Comparison of ENCODE assay signal across 8 cellular contexts in genomic region chr3:61181874-61182273, GRCh38.
DNase-seq lines count a peak whose midpoint lies in the region; ATAC-seq and TF ChIP-seq lines count a peak whose summit lies in the region.

No MANE protein-coding gene starts in this region.

- TF ChIP-seq CTCF in RWPE1 (conservative IDR thresholded peaks at IDR 0.05; ENCODE audit: low read depth) (no peak), lung (IDR thresholded peaks at IDR 0.05; ENCODE audit: control extremely low read depth, extremely low read depth) (no peak), OCI-LY7 (conservative IDR thresholded peaks at IDR 0.05; ENCODE audit: low read length) (no peak)
- TF ChIP-seq CTCF in CD4-positive, alpha-beta T cell (IDR thresholded peaks at IDR 0.05) = no peak

- no TSS peak for BruUV-seq in OCI-LY7 (replicated peaks; lab: Mats Ljungman, UMichigan)

- H3K36me3 ChIP-seq in lung (ENCODE audit: control insufficient read depth in 2 of 2, insufficient read depth in 2 of 2, low read length in 2 of 2) = no peaks in the 10 kb centered on the region
- no peaks in the 10 kb centered on the region for H3K36me3 ChIP-seq in OCI-LY7 (ENCODE audit: insufficient read depth, low read length)

- no peak overlapping the region for H3K4me2 ChIP-seq in OCI-LY7 (ENCODE audit: low read length)

- H3K27me3 ChIP-seq in lung (ENCODE audit: control insufficient read depth, insufficient read depth) (no peaks in the 10 kb centered on the region), right cardiac atrium (ENCODE audit: control insufficient read depth, insufficient read depth) (no peaks in the 10 kb centered on the region)
- H3K27me3 ChIP-seq in CD4-positive, alpha-beta T cell (ENCODE audit: control insufficient read depth, insufficient read depth, low read length) = no peaks in the 10 kb centered on the region

- H3K4me1 ChIP-seq in lung (ENCODE audit: control insufficient read depth in 2 of 2, insufficient read depth in 2 of 2, low read length in 2 of 2) (peaks cover 2 to 9% of the 10 kb centered on the region in 2 donors), OCI-LY7 (ENCODE audit: insufficient read depth, low read length, poor library complexity, severe bottlenecking) (no peaks in the 10 kb centered on the region), right cardiac atrium (ENCODE audit: control insufficient read depth, insufficient read depth, low read length) (no peaks in the 10 kb centered on the region)

- H3K4me1 Mint-ChIP-seq in CD4-positive, alpha-beta T cell (ENCODE audit: low read depth) = no peaks in the 10 kb centered on the region

- no peaks in the 10 kb centered on the region for H3K36me3 Mint-ChIP-seq in CD4-positive, alpha-beta T cell (ENCODE audit: low read depth)

- 65 to 89% methylated on average over 2 of the region's 2 CpGs for WGBS in lung, 2 donors
- 85% methylated on average over 2 of the region's 2 CpGs for WGBS in right cardiac atrium

- CTCF ChIA-PET in RWPE1 (lab: Yijun Ruan, JAX) (no interaction called here), OCI-LY7 (lab: Charles Lee; ENCODE audit: unreplicated experiment) (no interaction called here)
- CTCF ChIA-PET in CD4-positive, alpha-beta T cell (lab: Charles Lee) = no interaction called here

- no peak overlapping the region for H2AFZ ChIP-seq in OCI-LY7 (ENCODE audit: low read length)

- H3K9me2 ChIP-seq in OCI-LY7 (ENCODE audit: insufficient read depth, low read length) = 0 out of 2 replicates have a peak, but pooled peaks cover 6% of the 10 kb centered on the region

- intact Hi-C loops in OCI-LY7 (cut with micrococcal nuclease; ENCODE audit: unreplicated experiment) = no loop called here
- intact Hi-C loops in right cardiac atrium (cut with DNase I) = no loop called here
- intact Hi-C loops in CD4-positive, alpha-beta T cell (cut with DNase I, micrococcal nuclease) = no loop called here

- peak; percentile 16 for DNase-seq in 8988T
- DNase-seq in RWPE1 (ENCODE audit: low spot score) = peak; percentile 85
- DNase-seq in lung (ENCODE audit: low spot score) = no peak
- DNase-seq in OCI-LY7 (ENCODE audit: low spot score) = no peak
- no peak for DNase-seq in right cardiac atrium
- no peak for DNase-seq in CD4-positive, alpha-beta T cell

- no peak overlapping the region for H3K27ac Mint-ChIP-seq in CD4-positive, alpha-beta T cell

- ATAC-seq in GM18909 (IDR thresholded peaks at IDR 0.05; ENCODE audit: poor library complexity, unreplicated experiment) = peak; percentile 98
- ATAC-seq in HG03039 (IDR thresholded peaks at IDR 0.05; ENCODE audit: unreplicated experiment) = peak; percentile 98
- peak; percentile 39 for ATAC-seq in lung (ENCODE audit: insufficient read depth, low FRiP score)
- no peak for ATAC-seq in right cardiac atrium
- ATAC-seq in CD4-positive, alpha-beta T cell (ENCODE audit: poor library complexity) = no peak

- H3K27ac ChIP-seq in RWPE1 = no peak overlapping the region
- H3K27ac ChIP-seq in lung (ENCODE audit: low read depth in 1 of 2, low read length in 1 of 2) = no peak overlapping the region
- H3K27ac ChIP-seq in OCI-LY7 (ENCODE audit: low read depth, low read length, poor library complexity, severe bottlenecking) = no peak overlapping the region
- H3K27ac ChIP-seq in right cardiac atrium (ENCODE audit: low read length) = no peak overlapping the region
- H3K27ac ChIP-seq in CD4-positive, alpha-beta T cell (ENCODE audit: low read depth, low read length) = no peak overlapping the region

- H3K4me3 ChIP-seq in lung = no peak overlapping the region
- H3K4me3 ChIP-seq in OCI-LY7 (ENCODE audit: low read depth, low read length, poor library complexity, severe bottlenecking) = no peak overlapping the region
- no peak overlapping the region for H3K4me3 ChIP-seq in right cardiac atrium (ENCODE audit: low read length)

- no peak overlapping the region for H3K4me3 Mint-ChIP-seq in CD4-positive, alpha-beta T cell

- H3K9me3 ChIP-seq in lung (ENCODE audit: control insufficient read depth in 2 of 2, insufficient read depth in 1 of 2, low read length in 1 of 2) = no peaks in the 10 kb centered on the region
- no peaks in the 10 kb centered on the region for H3K9me3 ChIP-seq in OCI-LY7 (ENCODE audit: low read length)
- no peaks in the 10 kb centered on the region for H3K9me3 ChIP-seq in right cardiac atrium (ENCODE audit: control insufficient read depth, low read length)
- no peaks in the 10 kb centered on the region for H3K9me3 ChIP-seq in CD4-positive, alpha-beta T cell (ENCODE audit: control insufficient read depth, low read length)

- no peaks in the 10 kb centered on the region for H3K79me2 ChIP-seq in OCI-LY7 (ENCODE audit: insufficient read depth, low read depth, low read length)

- H3K9me3 Mint-ChIP-seq in CD4-positive, alpha-beta T cell = no peaks in the 10 kb centered on the region

- POLR2A ChIA-PET in RWPE1 (lab: Yijun Ruan, JAX; ENCODE audit: low non-redundant PET) = no interaction called here
- POLR2A ChIA-PET in OCI-LY7 (lab: Charles Lee) = no interaction called here
- POLR2A ChIA-PET in CD4-positive, alpha-beta T cell (lab: Charles Lee) = no interaction called here

- no peaks in the 10 kb centered on the region for H4K20me1 ChIP-seq in OCI-LY7 (ENCODE audit: insufficient read depth, low read length)

- no peaks in the 10 kb centered on the region for H3K27me3 Mint-ChIP-seq in CD4-positive, alpha-beta T cell

Comparison
In these comparisons a context has a peak if more than half of its experiments do, and no peak if none do; other contexts are left out.
1. DNase-seq: peak in 8988T (single experiment) and RWPE1 (single experiment); none in lung (single experiment), OCI-LY7 (single experiment), right cardiac atrium (0 of 3) and CD4-positive, alpha-beta T cell (0 of 10).
2. ATAC-seq: peak in GM18909 (single experiment), HG03039 (single experiment) and lung (single experiment); none in right cardiac atrium (0 of 2) and CD4-positive, alpha-beta T cell (single experiment).